15 cellular contexts compared by ENCODE assay signal in the genomic region with DNA sequence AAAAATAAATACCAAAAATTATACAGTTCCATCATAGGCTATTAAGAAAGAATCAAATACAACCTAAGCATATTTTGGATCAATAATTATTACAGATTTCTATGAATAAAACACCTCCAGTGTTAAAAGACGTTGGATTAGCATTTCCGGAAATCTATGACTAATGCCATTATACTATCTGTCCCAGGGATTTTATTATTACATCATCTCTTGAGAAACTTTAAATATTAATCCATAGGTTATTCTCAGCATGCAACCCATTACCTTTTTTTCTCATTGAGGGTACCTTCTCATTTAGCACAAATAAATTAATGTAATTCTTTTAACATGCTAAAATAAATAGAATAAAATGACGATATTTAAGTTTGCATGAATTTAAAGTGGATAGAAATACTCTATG. TPM values are rescaled to one million over a fixed set of nuclear protein-coding genes. Genes with fewer than 3 reads are reported as not detected.
DNase-seq lines count a peak whose midpoint lies in the region; ATAC-seq, FAIRE-seq and TF ChIP-seq lines count a peak whose summit lies in the region.
"Had no signal": no experiment of that assay in that cellular context is flagged by ENCODE, and none has a peak within 500 bp of the region (broad histone marks: within the 10 kb centered on the region; RNA-seq: fewer than 3 reads in every experiment).

No MANE protein-coding gene starts in this region.

- no peak overlapping the region for H3K9ac ChIP-seq in HUES6 (ENCODE audit: low read length)
- no peak overlapping the region for H3K9ac ChIP-seq in HepG2 (ENCODE audit: insufficient read depth, low read depth, low read length)

- H3K27me3 ChIP-seq in HUES6 (ENCODE audit: control insufficient read depth, insufficient read depth, low read length): no peaks in the 10 kb centered on the region; the same call in 1 of the 2 replicates
- H3K27me3 ChIP-seq in adrenal gland: peaks cover 4% of the 10 kb centered on the region
- H3K27me3 ChIP-seq in HepG2 (ENCODE audit: control insufficient read depth in 1 of 2, insufficient read depth in 2 of 2, low read length in 2 of 2): no peaks in the 10 kb centered on the region

- peak overlapping the region; percentile 43; the same call in 1 of the 2 replicates for H3K27ac ChIP-seq in HUES6 (ENCODE audit: low read depth, low read length)
- H3K27ac ChIP-seq in adrenal gland: no peak overlapping the region
- no peak overlapping the region for H3K27ac ChIP-seq in HepG2 (ENCODE audit: extremely low read length, insufficient read depth, low read length)

- WGBS in adrenal gland, 4 donors: 54 to 61% (median 56%) methylated on average over 3 of the region's 3 CpGs
- WGBS in HepG2 (ENCODE audit: low lambda C conversion rate): 33% methylated on average over 3 of the region's 3 CpGs

- FAIRE-seq in HepG2 (lab: Jason Lieb, UNC): no peak
- FAIRE-seq: frontal cortex had no signal

- intact Hi-C loops in activated CD8-positive, alpha-beta T cell treated with anti-CD3 and anti-CD28 coated beads for 36 hours (cut with micrococcal nuclease): loop anchor here (5.0 kb wide), 1 partner anchor 70 kb away; no protein-coding TSS in a partner anchor
- intact Hi-C loops in natural killer cell (cut with micrococcal nuclease): loop anchor here (5.0 kb wide), 1 partner anchor 170 kb away; a partner anchor contains a TSS
- intact Hi-C loops in adrenal gland (cut with DNase I): no loop called here
- intact Hi-C loops in HepG2 (cut with micrococcal nuclease; ENCODE audit: unreplicated experiment): no loop called here

- no peaks in the 10 kb centered on the region for H4K20me1 ChIP-seq in HepG2 (ENCODE audit: insufficient read depth, low read length)

- peak overlapping the region; percentile 79 for H3K4me3 Mint-ChIP-seq in activated CD4-positive, alpha-beta T cell treated with anti-CD3 and anti-CD28 coated beads, Interleukin-2, amount 10 ng/mL, durations not matched to agents 7 days and 5 days
- H3K4me3 Mint-ChIP-seq in activated CD8-positive, alpha-beta T cell treated with anti-CD3 and anti-CD28 coated beads for 36 hours: peak overlapping the region; percentile 75
- H3K4me3 Mint-ChIP-seq in natural killer cell: peak overlapping the region; percentile 93

- TF ChIP-seq POLR2A in adrenal gland (IDR thresholded peaks at IDR 0.05): no peak
- no peak for TF ChIP-seq POLR2A in HepG2 (IDR thresholded peaks at IDR 0.05; ENCODE audit: insufficient read depth in 1 of 2, low read depth in 2 of 2, low read length in 2 of 2)

- H3K27ac Mint-ChIP-seq in activated CD4-positive, alpha-beta T cell treated with anti-CD3 and anti-CD28 coated beads, Interleukin-2, amount 10 ng/mL, durations not matched to agents 7 days and 5 days: peak overlapping the region; percentile 94
- no peak overlapping the region for H3K27ac Mint-ChIP-seq in activated CD8-positive, alpha-beta T cell treated with anti-CD3 and anti-CD28 coated beads for 36 hours
- peak overlapping the region; percentile 91 to 92 for H3K27ac Mint-ChIP-seq in natural killer cell

- H3K4me3 ChIP-seq in HUES6 (ENCODE audit: low read depth, low read length) (no peak overlapping the region), adrenal gland (no peak overlapping the region), HepG2 (replicated peaks in 1 of 3; ENCODE audit: insufficient read depth in 1 of 3, low read depth in 2 of 3, low read length in 3 of 3) (no peak overlapping the region)

- no peak for DNase-seq in activated CD4-positive, alpha-beta T cell treated with anti-CD3 and anti-CD28 coated beads, Interleukin-2, amount 10 ng/mL, durations not matched to agents 7 days and 5 days
- no peak for DNase-seq in activated CD4-positive, alpha-beta T cell treated with anti-CD3 and anti-CD28 coated beads for 1 hour
- DNase-seq in activated CD8-positive, alpha-beta T cell treated with anti-CD3 and anti-CD28 coated beads for 36 hours: no peak
- DNase-seq in natural killer cell: no peak
- no peak for DNase-seq in foreskin melanocyte
- no peak for DNase-seq in adrenal gland
- DNase-seq in HepG2 (ENCODE audit: low spot score): no peak
- DNase-seq: NCI-H1694, NCI-H446 treated with DMSO at 0.1 percent for 48 hours had no signal

- H3K79me2 ChIP-seq in HepG2 (ENCODE audit: insufficient read depth, low read length): no peaks in the 10 kb centered on the region

- H3K9me3 Mint-ChIP-seq in activated CD4-positive, alpha-beta T cell treated with anti-CD3 and anti-CD28 coated beads, Interleukin-2, amount 10 ng/mL, durations not matched to agents 7 days and 5 days: no peaks in the 10 kb centered on the region
- no peaks in the 10 kb centered on the region for H3K9me3 Mint-ChIP-seq in activated CD8-positive, alpha-beta T cell treated with anti-CD3 and anti-CD28 coated beads for 36 hours
- H3K9me3 Mint-ChIP-seq in natural killer cell: no peaks in the 10 kb centered on the region

- no peak overlapping the region for H2AFZ ChIP-seq in HepG2 (ENCODE audit: low read length)

- H3K36me3 ChIP-seq in HUES6 (ENCODE audit: control insufficient read depth, insufficient read depth, low read length): no peaks in the 10 kb centered on the region
- no peaks in the 10 kb centered on the region for H3K36me3 ChIP-seq in adrenal gland (replicated peaks in 1 of 2)
- H3K36me3 ChIP-seq in HepG2 (replicated peaks in 1 of 2; ENCODE audit: control insufficient read depth in 1 of 2, insufficient read depth in 2 of 2, low read length in 2 of 2): no peaks in the 10 kb centered on the region

- H3K4me1 Mint-ChIP-seq in activated CD4-positive, alpha-beta T cell treated with anti-CD3 and anti-CD28 coated beads, Interleukin-2, amount 10 ng/mL, durations not matched to agents 7 days and 5 days: peaks cover 19% of the 10 kb centered on the region
- peaks cover 15% of the 10 kb centered on the region for H3K4me1 Mint-ChIP-seq in activated CD8-positive, alpha-beta T cell treated with anti-CD3 and anti-CD28 coated beads for 36 hours (ENCODE audit: low read depth)
- H3K4me1 Mint-ChIP-seq in natural killer cell: peaks cover 14 to 16% of the 10 kb centered on the region in 2 donors

- POLR2A ChIA-PET in activated CD4-positive, alpha-beta T cell treated with anti-CD3 and anti-CD28 coated beads, Interleukin-2, amount 10 ng/mL, durations not matched to agents 7 days and 5 days (lab: Charles Lee): no interaction called here
- POLR2A ChIA-PET in activated CD8-positive, alpha-beta T cell treated with anti-CD3 and anti-CD28 coated beads for 36 hours (lab: Charles Lee): interaction anchor here (1.0 kb wide), 2 partner anchors 72 to 74 kb away, joined by 3 to 5 read pairs; a partner anchor contains a TSS
- POLR2A ChIA-PET in HepG2 (lab: Yijun Ruan, JAX): no interaction called here

- no peaks in the 10 kb centered on the region for H3K27me3 Mint-ChIP-seq in activated CD4-positive, alpha-beta T cell treated with anti-CD3 and anti-CD28 coated beads, Interleukin-2, amount 10 ng/mL, durations not matched to agents 7 days and 5 days
- H3K27me3 Mint-ChIP-seq in activated CD8-positive, alpha-beta T cell treated with anti-CD3 and anti-CD28 coated beads for 36 hours: no peaks in the 10 kb centered on the region
- H3K27me3 Mint-ChIP-seq in natural killer cell (ENCODE audit: low read depth in 2 of 2): no peaks in the 10 kb centered on the region

- H3K9me3 ChIP-seq in HUES6 (ENCODE audit: control insufficient read depth, insufficient read depth, low read depth, low read length) (no peaks in the 10 kb centered on the region), adrenal gland (replicated peaks in 1 of 3) (no peaks in the 10 kb centered on the region), HepG2 (ENCODE audit: low read length) (no peaks in the 10 kb centered on the region)

- no peak for TF ChIP-seq CTCF in activated CD8-positive, alpha-beta T cell treated with anti-CD3 and anti-CD28 coated beads for 36 hours (IDR thresholded peaks at IDR 0.05)
- TF ChIP-seq CTCF in natural killer cell (IDR thresholded peaks at IDR 0.05): no peak
- no peak for TF ChIP-seq CTCF in adrenal gland (IDR thresholded peaks at IDR 0.05)
- TF ChIP-seq CTCF in HepG2 (CRISPR knock-in tag; IDR thresholded peaks at IDR 0.05): no peak

- no peak overlapping the region for H3K4me2 ChIP-seq in HepG2 (ENCODE audit: low read depth, low read length)

- in situ Hi-C loops in HepG2 (cut with HindIII; ENCODE audit: extremely low pct_ligation_motif_present, low pct_unique_long_range_greater_than_20kb): no loop called here

- no peak for ATAC-seq in activated CD8-positive, alpha-beta T cell treated with anti-CD3 and anti-CD28 coated beads for 36 hours
- ATAC-seq in natural killer cell (no peak), HepG2 (no peak)
- ATAC-seq: HCT116, SK-N-SH treated with all-trans-retinoic acid at 6 μM for 48 hours had no signal

- no TSS peak for BruUV-seq in HepG2 (replicated peaks; lab: Mats Ljungman, UMichigan)

- H3K36me3 Mint-ChIP-seq in activated CD4-positive, alpha-beta T cell treated with anti-CD3 and anti-CD28 coated beads, Interleukin-2, amount 10 ng/mL, durations not matched to agents 7 days and 5 days (ENCODE audit: low read depth): no peaks in the 10 kb centered on the region
- H3K36me3 Mint-ChIP-seq in activated CD8-positive, alpha-beta T cell treated with anti-CD3 and anti-CD28 coated beads for 36 hours (ENCODE audit: low read depth): no peaks in the 10 kb centered on the region
- no peaks in the 10 kb centered on the region for H3K36me3 Mint-ChIP-seq in natural killer cell

- CTCF ChIA-PET in activated CD4-positive, alpha-beta T cell treated with anti-CD3 and anti-CD28 coated beads, Interleukin-2, amount 10 ng/mL, durations not matched to agents 7 days and 5 days (lab: Charles Lee): interaction anchor here (0.6 kb wide), 1 partner anchor 254 kb away, joined by 4 read pairs; no protein-coding TSS in a partner anchor
- CTCF ChIA-PET in activated CD8-positive, alpha-beta T cell treated with anti-CD3 and anti-CD28 coated beads for 36 hours (lab: Charles Lee): interaction anchor here (0.7 to 1.5 kb wide), 2 partner anchors 102 to 103 kb away, joined by 3 to 8 read pairs; a partner anchor contains a TSS
- CTCF ChIA-PET in HepG2 (lab: Yijun Ruan, JAX; ENCODE audit: low intra/inter-chr PET ratio, low total read pairs): no interaction called here

- TF ChIP-seq EP300 in HepG2 (IDR thresholded peaks at IDR 0.05; ENCODE audit: low read depth in 2 of 2, low read length in 2 of 2) (no peak), HepG2 (CRISPR knock-in tag; IDR thresholded peaks at IDR 0.05; ENCODE audit: borderline replicate concordance) (no peak)

- H3K4me1 ChIP-seq in HUES6 (ENCODE audit: control insufficient read depth, insufficient read depth, low read length): peaks cover 27% of the 10 kb centered on the region
- H3K4me1 ChIP-seq in adrenal gland (replicated peaks in 1 of 2): no peaks in the 10 kb centered on the region
- no peaks in the 10 kb centered on the region for H3K4me1 ChIP-seq in HepG2 (ENCODE audit: insufficient read depth, low read length)

- no peak for TF ChIP-seq RAD21 in HepG2 (CRISPR knock-in tag; IDR thresholded peaks at IDR 0.05)

RNA-seq across cellular contexts. Expression of a gene that starts 44.6 kb away (rescaled TPM):
- not detected for total RNA-seq in activated CD4-positive, alpha-beta T cell treated with anti-CD3 and anti-CD28 coated beads, Interleukin-2, amount 10 ng/mL, durations not matched to agents 7 days and 5 days
- under 1 TPM in 1 of 2 experiments, not detected in 1; 0.14 TPM for total RNA-seq in activated CD8-positive, alpha-beta T cell treated with anti-CD3 and anti-CD28 coated beads for 36 hours
- not detected for total RNA-seq in natural killer cell
- total RNA-seq in adrenal gland: under 1 TPM in 5 of 8 donors, not detected in 3; 0.11 to 0.77 (median 0.34) TPM
- polyA plus RNA-seq in adrenal gland: under 1 TPM; 0.20 to 0.40 (median 0.24) TPM
- not detected in 2 replicates for total RNA-seq in HepG2 (2016; rRNA removed; fragmentation: Illumina TruSeq; extraction: Trizol)
- total RNA-seq in HepG2 (2016; cell fraction: cytosol; rRNA removed; fragmentation: Illumina TruSeq; extraction: Trizol; ENCODE audit: low read depth): not detected in 2 replicates
- not detected in 2 replicates for total RNA-seq in HepG2 (2016; cell fraction: insoluble cytoplasmic fraction; rRNA removed; fragmentation: Illumina TruSeq; extraction: Trizol)
- not detected in 2 replicates for total RNA-seq in HepG2 (2016; cell fraction: membrane; rRNA removed; fragmentation: Illumina TruSeq; extraction: Trizol)
- not detected in 2 replicates for total RNA-seq in HepG2 (2016; cell fraction: nucleus; rRNA removed; fragmentation: Illumina TruSeq; extraction: Trizol)
- polyA plus RNA-seq in HepG2 (2011; rRNA removed): not detected in 2 replicates
- not detected in 2 replicates for polyA plus RNA-seq in HepG2 (2011; cell fraction: cytosol; rRNA removed)
- not detected in 2 replicates for polyA plus RNA-seq in HepG2 (2011; cell fraction: nucleus; rRNA removed)
- not detected in 2 replicates for polyA plus RNA-seq in HepG2 (2012)
- polyA plus RNA-seq in HepG2 (2016; cell fraction: cytosol; fragmentation: Illumina TruSeq; extraction: Trizol; ENCODE audit: low read depth): not detected in 2 replicates
- polyA plus RNA-seq in HepG2 (2016; cell fraction: insoluble cytoplasmic fraction; fragmentation: Illumina TruSeq; extraction: Trizol; ENCODE audit: low read depth): not detected in 2 replicates
- polyA plus RNA-seq in HepG2 (2016; cell fraction: membrane; fragmentation: Illumina TruSeq; extraction: Trizol; ENCODE audit: low read depth): not detected in 2 replicates
- not detected in 2 replicates for polyA plus RNA-seq in HepG2 (2016; cell fraction: nucleus; fragmentation: Illumina TruSeq; extraction: Trizol; ENCODE audit: insufficient read depth, low read depth)
- polyA minus RNA-seq in HepG2 (2011; rRNA and poly(A)+ RNA removed; ENCODE audit: low replicate concordance): not detected in 2 replicates
- polyA minus RNA-seq in HepG2 (2011; cell fraction: cytosol; rRNA and poly(A)+ RNA removed): not detected in 2 replicates
- polyA minus RNA-seq in HepG2 (2011; cell fraction: nucleus; rRNA and poly(A)+ RNA removed): not detected in 2 replicates
- total RNA-seq: pulmonary artery endothelial cell had no signal
- polyA plus RNA-seq: AG04450 had no signal

RNA-seq across cellular contexts. Expression of a gene that starts 44.7 kb away (rescaled TPM):
- total RNA-seq in activated CD4-positive, alpha-beta T cell treated with anti-CD3 and anti-CD28 coated beads, Interleukin-2, amount 10 ng/mL, durations not matched to agents 7 days and 5 days: 10 to 100 TPM; 26.6 to 28.5 TPM
- 10 to 100 TPM; 34.1 to 35.7 TPM for total RNA-seq in activated CD8-positive, alpha-beta T cell treated with anti-CD3 and anti-CD28 coated beads for 36 hours
- total RNA-seq in natural killer cell (10 to 100 TPM in 1 of 3 donors, 1 to 10 TPM in 2; 8.8 to 13.0 (median 10.0) TPM), adrenal gland (10 to 100 TPM; 12.9 to 72.7 (median 25.3) TPM), HepG2 (2016; rRNA removed; fragmentation: Illumina TruSeq; extraction: Trizol) (22.1 and 27.8 TPM in 2 replicates)
- polyA plus RNA-seq in adrenal gland (100 to 1,000 TPM in 1 of 3 donors, 10 to 100 TPM in 2; 17.5 to 177 (median 37.7) TPM), HepG2 (2011; rRNA removed) (9.7 and 9.9 TPM in 2 replicates)
- 6.1 and 11.7 TPM in 2 replicates for total RNA-seq in HepG2 (2016; cell fraction: cytosol; rRNA removed; fragmentation: Illumina TruSeq; extraction: Trizol; ENCODE audit: low read depth)
- 18.2 and 21.4 TPM in 2 replicates for total RNA-seq in HepG2 (2016; cell fraction: insoluble cytoplasmic fraction; rRNA removed; fragmentation: Illumina TruSeq; extraction: Trizol)
- 11.4 and 12.0 TPM in 2 replicates for total RNA-seq in HepG2 (2016; cell fraction: membrane; rRNA removed; fragmentation: Illumina TruSeq; extraction: Trizol)
- total RNA-seq in HepG2 (2016; cell fraction: nucleus; rRNA removed; fragmentation: Illumina TruSeq; extraction: Trizol): 11.2 and 13.5 TPM in 2 replicates
- 6.1 and 8.9 TPM in 2 replicates for polyA plus RNA-seq in HepG2 (2011; cell fraction: cytosol; rRNA removed)
- polyA plus RNA-seq in HepG2 (2011; cell fraction: nucleus; rRNA removed): 1.6 and 2.5 TPM in 2 replicates
- 9.8 and 14.9 TPM in 2 replicates for polyA plus RNA-seq in HepG2 (2012)
- 5.3 and 7.4 TPM in 2 replicates for polyA plus RNA-seq in HepG2 (2016; cell fraction: cytosol; fragmentation: Illumina TruSeq; extraction: Trizol; ENCODE audit: low read depth)
- 23.0 and 23.5 TPM in 2 replicates for polyA plus RNA-seq in HepG2 (2016; cell fraction: insoluble cytoplasmic fraction; fragmentation: Illumina TruSeq; extraction: Trizol; ENCODE audit: low read depth)
- 8.0 and 10.7 TPM in 2 replicates for polyA plus RNA-seq in HepG2 (2016; cell fraction: membrane; fragmentation: Illumina TruSeq; extraction: Trizol; ENCODE audit: low read depth)
- 14.6 and 17.4 TPM in 2 replicates for polyA plus RNA-seq in HepG2 (2016; cell fraction: nucleus; fragmentation: Illumina TruSeq; extraction: Trizol; ENCODE audit: insufficient read depth, low read depth)
- polyA minus RNA-seq in HepG2 (2011; rRNA and poly(A)+ RNA removed; ENCODE audit: low replicate concordance): 1.3 and 10.9 TPM in 2 replicates
- 2.9 and 3.3 TPM in 2 replicates for polyA minus RNA-seq in HepG2 (2011; cell fraction: cytosol; rRNA and poly(A)+ RNA removed)
- 2.1 and 3.2 TPM in 2 replicates for polyA minus RNA-seq in HepG2 (2011; cell fraction: nucleus; rRNA and poly(A)+ RNA removed)

Comparison
In these comparisons a context has a peak if more than half of its experiments do, and no peak if none do; other contexts are left out.
1. intact Hi-C loops: an anchor here in activated CD8-positive, alpha-beta T cell treated with anti-CD3 and anti-CD28 coated beads for 36 hours (5.0 kb wide) and natural killer cell (5.0 kb wide); none called in adrenal gland and HepG2.